17 cellular contexts compared by ENCODE assay signal in genomic region chr7:129497156-129497555, GRCh38. TPM values are rescaled to one million over a fixed set of nuclear protein-coding genes. Genes with fewer than 3 reads are reported as not detected.
DNase-seq lines count a peak whose midpoint lies in the region; ATAC-seq lines count a peak whose summit lies in the region.
"Had no signal": no experiment of that assay in that cellular context is flagged by ENCODE, and none has a peak within 500 bp of the region (broad histone marks: within the 10 kb centered on the region; RNA-seq: fewer than 3 reads in every experiment).

No MANE protein-coding gene starts in this region.

- no peaks in the 10 kb centered on the region for H3K9me3 Mint-ChIP-seq in activated naive CD4-positive, alpha-beta T cell treated with anti-CD3 and anti-CD28 coated beads, Interleukin-2, amount 50 U/mL, for 24 hours
- H3K9me3 Mint-ChIP-seq in activated T-helper 17 cell treated with anti-CD3 and anti-CD28 coated beads, Interleukin-2, amount 50 U/mL, for 72 hours: no peaks in the 10 kb centered on the region
- no peaks in the 10 kb centered on the region for H3K9me3 Mint-ChIP-seq in stimulated activated naive B cell treated with anti-CD40 and anti-IgM and Interleukin-4, amounts not matched to agents 10 μg/mL and 1 μg/mL and 100 μg/mL, for 72 hours

- DNase-seq in activated naive CD4-positive, alpha-beta T cell treated with anti-CD3 and anti-CD28 coated beads, Interleukin-2, amount 50 U/mL, for 16 hours: no peak
- DNase-seq in mesenteric fat pad (ENCODE audit: low spot score): peak; percentile 55
- DNase-seq in stimulated activated naive B cell treated with anti-CD40 and anti-IgM and Interleukin-4, amounts not matched to agents 10 μg/mL and 1 μg/mL and 100 μg/mL, for 72 hours: no peak
- no peak for DNase-seq in NCI-H2081 treated with DMSO at 0.1 percent for 48 hours (lab: John Stamatoyannopoulos, UW)
- no peak for DNase-seq in activated T-cell treated with anti-CD3 and anti-CD28 coated beads for 4 hours
- DNase-seq: Calu3, DMS79, GM23248, KG1, NCI-H1092 treated with DMSO at 0.1 percent for 48 hours, NCI-H1694 treated with DMSO at 0.1 percent for 48 hours, NCI-H446 treated with DMSO at 0.1 percent for 48 hours, NCI-H748 treated with DMSO at 0.1 percent for 48 hours, PC-9 had no signal

- no peaks in the 10 kb centered on the region for H3K27me3 Mint-ChIP-seq in activated naive CD4-positive, alpha-beta T cell treated with anti-CD3 and anti-CD28 coated beads, Interleukin-2, amount 50 U/mL, for 24 hours
- H3K27me3 Mint-ChIP-seq in activated T-helper 17 cell treated with anti-CD3 and anti-CD28 coated beads, Interleukin-2, amount 50 U/mL, for 72 hours: no peaks in the 10 kb centered on the region
- peaks cover 3 to 7% of the 10 kb centered on the region in 2 donors for H3K27me3 Mint-ChIP-seq in stimulated activated naive B cell treated with anti-CD40 and anti-IgM and Interleukin-4, amounts not matched to agents 10 μg/mL and 1 μg/mL and 100 μg/mL, for 72 hours

- H3K4me1 Mint-ChIP-seq in activated naive CD4-positive, alpha-beta T cell treated with anti-CD3 and anti-CD28 coated beads, Interleukin-2, amount 50 U/mL, for 24 hours: peaks cover 25% of the 10 kb centered on the region
- no peaks in the 10 kb centered on the region for H3K4me1 Mint-ChIP-seq in activated T-helper 17 cell treated with anti-CD3 and anti-CD28 coated beads, Interleukin-2, amount 50 U/mL, for 72 hours
- H3K4me1 Mint-ChIP-seq in stimulated activated naive B cell treated with anti-CD40 and anti-IgM and Interleukin-4, amounts not matched to agents 10 μg/mL and 1 μg/mL and 100 μg/mL, for 72 hours: peaks cover 30 to 35% of the 10 kb centered on the region in 2 donors

- H3K27ac Mint-ChIP-seq in activated naive CD4-positive, alpha-beta T cell treated with anti-CD3 and anti-CD28 coated beads, Interleukin-2, amount 50 U/mL, for 24 hours: peak overlapping the region; percentile 5
- H3K27ac Mint-ChIP-seq in activated T-helper 17 cell treated with anti-CD3 and anti-CD28 coated beads, Interleukin-2, amount 50 U/mL, for 72 hours: peak overlapping the region; percentile 20
- H3K27ac Mint-ChIP-seq in stimulated activated naive B cell treated with anti-CD40 and anti-IgM and Interleukin-4, amounts not matched to agents 10 μg/mL and 1 μg/mL and 100 μg/mL, for 72 hours: peak overlapping the region; percentile 52

- ATAC-seq in activated T-helper 17 cell treated with anti-CD3 and anti-CD28 coated beads, Interleukin-2, amount 50 U/mL, for 72 hours (replicated peaks): no peak
- no peak for ATAC-seq in stimulated activated naive B cell treated with anti-CD40 and anti-IgM and Interleukin-4, amounts not matched to agents 10 μg/mL and 1 μg/mL and 100 μg/mL, for 72 hours (replicated peaks)

- no peaks in the 10 kb centered on the region for H3K36me3 Mint-ChIP-seq in activated naive CD4-positive, alpha-beta T cell treated with anti-CD3 and anti-CD28 coated beads, Interleukin-2, amount 50 U/mL, for 24 hours
- no peaks in the 10 kb centered on the region for H3K36me3 Mint-ChIP-seq in activated T-helper 17 cell treated with anti-CD3 and anti-CD28 coated beads, Interleukin-2, amount 50 U/mL, for 72 hours (ENCODE audit: low read depth)
- H3K36me3 Mint-ChIP-seq in stimulated activated naive B cell treated with anti-CD40 and anti-IgM and Interleukin-4, amounts not matched to agents 10 μg/mL and 1 μg/mL and 100 μg/mL, for 72 hours: no peaks in the 10 kb centered on the region

- no peak overlapping the region for H3K4me3 Mint-ChIP-seq in activated naive CD4-positive, alpha-beta T cell treated with anti-CD3 and anti-CD28 coated beads, Interleukin-2, amount 50 U/mL, for 24 hours
- no peak overlapping the region for H3K4me3 Mint-ChIP-seq in activated T-helper 17 cell treated with anti-CD3 and anti-CD28 coated beads, Interleukin-2, amount 50 U/mL, for 72 hours
- H3K4me3 Mint-ChIP-seq in stimulated activated naive B cell treated with anti-CD40 and anti-IgM and Interleukin-4, amounts not matched to agents 10 μg/mL and 1 μg/mL and 100 μg/mL, for 72 hours: no peak overlapping the region

RNA-seq across cellular contexts. Expression of gene SMKR1, which starts 5.2 kb away (rescaled TPM):
- total RNA-seq in activated T-helper 17 cell treated with anti-CD3 and anti-CD28 coated beads, Interleukin-2, amount 50 U/mL, for 72 hours: 1 to 10 TPM; 1.3 to 1.9 TPM
- total RNA-seq in mesenteric fat pad: not detected
- total RNA-seq: Calu3, G401, GM23248 had no signal
